ENCODE assay signal across 11 cellular contexts in genomic region chr6:130534627-130535026, GRCh38.
"Had no signal": no experiment of that assay in that cellular context is flagged by ENCODE, and none has a peak within 500 bp of the region (broad histone marks: within the 10 kb centered on the region; RNA-seq: fewer than 3 reads in every experiment).

No MANE protein-coding gene starts in this region.

- H3K9ac ChIP-seq: GM23248 had no signal

- H3K27ac ChIP-seq: GM23248 had no signal

- H3K9me3 ChIP-seq: HAP-1 had no signal

- H3K4me3 ChIP-seq: GM23248, GM23338, HAP-1 had no signal

- H3K4me2 ChIP-seq: GM23338 had no signal

- FAIRE-seq: H1, H54 had no signal

- H2AFZ ChIP-seq: GM23248, GM23338 had no signal

- ATAC-seq: GM23338, HCT116 had no signal

- DNase-seq: GM23248, GOT3, H7, H9, HCEC 1CT, HFFc6 had no signal

- H3K36me3 ChIP-seq: HAP-1 had no signal

- H3K4me1 ChIP-seq: HAP-1 had no signal
